Comparison of ENCODE assay signal across 1 cellular context in genomic region chr1:183374825-183375224, GRCh38.
A peak's percentile ranks its signal among the peaks of the same experiment; 100 is the strongest.
TF ChIP-seq lines count a peak whose summit lies in the region.

No MANE protein-coding gene starts in this region.

TF ChIP-seq in HepG2, 621 proteins besides CTCF, POLR2A, EP300 and RAD21 (continued from another document):
- TF ChIP-seq SOX5 (CRISPR knock-in tag; IDR thresholded peaks at IDR 0.05; ENCODE audit: borderline replicate concordance): 0 out of 2 replicates have a peak, but pooled peaks have one; percentile 29
- TF ChIP-seq SKI (IDR thresholded peaks at IDR 0.05; ENCODE audit: partially characterized antibody): peak; percentile 13
- no peak for TF ChIP-seq LCORL (IDR thresholded peaks at IDR 0.05)
- 0 out of 2 replicates have a peak, but pooled peaks have one; percentile 17 for TF ChIP-seq LCORL (CRISPR knock-in tag; IDR thresholded peaks at IDR 0.05)
- 0 out of 2 replicates have a peak, but pooled peaks have one; percentile 23 for TF ChIP-seq HHEX (CRISPR knock-in tag; IDR thresholded peaks at IDR 0.05)
- TF ChIP-seq ARID5B (CRISPR knock-in tag; IDR thresholded peaks at IDR 0.05): 0 out of 2 replicates have a peak, but pooled peaks have one; percentile 24
- peak; percentile 61 for TF ChIP-seq TEAD3 (CRISPR knock-in tag; optimal IDR thresholded peaks at IDR 0.05; ENCODE audit: borderline replicate concordance)
- peak; percentile 40; the same call in 1 of the 2 replicates for TF ChIP-seq AHDC1 (CRISPR knock-in tag; IDR thresholded peaks at IDR 0.05; ENCODE audit: borderline replicate concordance)
